In genomic region chr20:38453941-38454340, GRCh38 we compare ENCODE assay signal across 10 cellular contexts. TPM values are rescaled to one million over a fixed set of nuclear protein-coding genes. Genes with fewer than 3 reads are reported as not detected.
DNase-seq lines count a peak whose midpoint lies in the region; ATAC-seq lines count a peak whose summit lies in the region.
"Had no signal": no experiment of that assay in that cellular context is flagged by ENCODE, and none has a peak within 500 bp of the region (broad histone marks: within the 10 kb centered on the region; RNA-seq: fewer than 3 reads in every experiment).

No MANE protein-coding gene starts in this region.

- H3K36me3 Mint-ChIP-seq in memory B cell: peaks cover 23% of the 10 kb centered on the region
- H3K36me3 Mint-ChIP-seq in activated CD4-positive, alpha-beta memory T cell treated with anti-CD3 and anti-CD28 coated beads, Interleukin-2, amount 10 ng/mL, durations not matched to agents 7 days and 5 days (ENCODE audit: low read depth): peaks cover 21% of the 10 kb centered on the region

- peaks cover 2% of the 10 kb centered on the region for H3K4me1 Mint-ChIP-seq in memory B cell
- H3K4me1 Mint-ChIP-seq in activated CD4-positive, alpha-beta memory T cell treated with anti-CD3 and anti-CD28 coated beads, Interleukin-2, amount 10 ng/mL, durations not matched to agents 7 days and 5 days: peaks cover 6% of the 10 kb centered on the region
- H3K4me1 Mint-ChIP-seq: activated CD8-positive, alpha-beta memory T cell treated with anti-CD3 and anti-CD28 coated beads, Interleukin-2, amount 10 ng/mL, durations not matched to agents 7 days and 5 days had no signal

- H3K27ac Mint-ChIP-seq in memory B cell: no peak overlapping the region
- H3K27ac Mint-ChIP-seq in activated CD4-positive, alpha-beta memory T cell treated with anti-CD3 and anti-CD28 coated beads, Interleukin-2, amount 10 ng/mL, durations not matched to agents 7 days and 5 days: no peak overlapping the region
- H3K27ac Mint-ChIP-seq: activated CD8-positive, alpha-beta memory T cell treated with anti-CD3 and anti-CD28 coated beads, Interleukin-2, amount 10 ng/mL, durations not matched to agents 7 days and 5 days; type B pancreatic cell had no signal

- peak; percentile 58 to 90 for DNase-seq in NOMO-1 (lab: John Stamatoyannopoulos, UW; ENCODE audit: unreplicated experiment in 2 of 2)
- DNase-seq in memory B cell (ENCODE audit: low spot score in 2 of 2): no peak
- DNase-seq in activated CD4-positive, alpha-beta T cell treated with anti-CD3 and anti-CD28 coated beads, Interleukin-2, amount 50 U/mL, for 48 hours: no peak
- no peak for DNase-seq in HT-29 (ENCODE audit: low spot score)
- no peak for DNase-seq in activated CD4-positive, alpha-beta memory T cell treated with anti-CD3 and anti-CD28 coated beads, Interleukin-2, amount 10 ng/mL, durations not matched to agents 7 days and 5 days
- DNase-seq: activated CD8-positive, alpha-beta memory T cell treated with anti-CD3 and anti-CD28 coated beads, Interleukin-2, amount 10 ng/mL, durations not matched to agents 7 days and 5 days; NCI-H526 had no signal

- CTCF ChIA-PET in activated CD4-positive, alpha-beta memory T cell treated with anti-CD3 and anti-CD28 coated beads, Interleukin-2, amount 10 ng/mL, durations not matched to agents 7 days and 5 days (lab: Charles Lee): no interaction called here

- ATAC-seq in GM18511 (IDR thresholded peaks at IDR 0.05; ENCODE audit: unreplicated experiment): peak; percentile 85
- ATAC-seq in GM21526 (IDR thresholded peaks at IDR 0.05; ENCODE audit: low FRiP score, unreplicated experiment): peak; percentile 75
- peak; percentile 53 for ATAC-seq in memory B cell (ENCODE audit: low read depth)
- ATAC-seq: activated CD8-positive, alpha-beta memory T cell treated with anti-CD3 and anti-CD28 coated beads, Interleukin-2, amount 10 ng/mL, durations not matched to agents 7 days and 5 days had no signal

- no peak overlapping the region for H3K4me3 Mint-ChIP-seq in memory B cell
- no peak overlapping the region for H3K4me3 Mint-ChIP-seq in activated CD4-positive, alpha-beta memory T cell treated with anti-CD3 and anti-CD28 coated beads, Interleukin-2, amount 10 ng/mL, durations not matched to agents 7 days and 5 days
- H3K4me3 Mint-ChIP-seq: activated CD8-positive, alpha-beta memory T cell treated with anti-CD3 and anti-CD28 coated beads, Interleukin-2, amount 10 ng/mL, durations not matched to agents 7 days and 5 days; type B pancreatic cell had no signal

- H3K27me3 Mint-ChIP-seq in memory B cell: no peaks in the 10 kb centered on the region
- peaks cover 2% of the 10 kb centered on the region for H3K27me3 Mint-ChIP-seq in activated CD4-positive, alpha-beta memory T cell treated with anti-CD3 and anti-CD28 coated beads, Interleukin-2, amount 10 ng/mL, durations not matched to agents 7 days and 5 days
- H3K27me3 Mint-ChIP-seq: activated CD8-positive, alpha-beta memory T cell treated with anti-CD3 and anti-CD28 coated beads, Interleukin-2, amount 10 ng/mL, durations not matched to agents 7 days and 5 days had no signal

- POLR2A ChIA-PET in activated CD4-positive, alpha-beta memory T cell treated with anti-CD3 and anti-CD28 coated beads, Interleukin-2, amount 10 ng/mL, durations not matched to agents 7 days and 5 days (lab: Charles Lee): interaction anchor here (1.0 to 1.5 kb wide), 4 partner anchors 19 to 26 kb away, joined by 3 to 6 read pairs (median 4); partner anchors contain the start of genes RALGAPB and SNHG17

- H3K9me3 Mint-ChIP-seq in memory B cell: no peaks in the 10 kb centered on the region
- H3K9me3 Mint-ChIP-seq in activated CD4-positive, alpha-beta memory T cell treated with anti-CD3 and anti-CD28 coated beads, Interleukin-2, amount 10 ng/mL, durations not matched to agents 7 days and 5 days: no peaks in the 10 kb centered on the region
- H3K9me3 Mint-ChIP-seq: type B pancreatic cell had no signal

RNA-seq across cellular contexts. Expression of gene RALGAPB, which starts 18.7 kb away (rescaled TPM):
- total RNA-seq in HT-29 (2014; rRNA removed; shearing (Covaris generic)): 18.4 and 20.0 TPM in 2 replicates
- 10 to 100 TPM; 30.5 to 31.3 TPM for total RNA-seq in activated CD4-positive, alpha-beta memory T cell treated with anti-CD3 and anti-CD28 coated beads, Interleukin-2, amount 10 ng/mL, durations not matched to agents 7 days and 5 days

RNA-seq across cellular contexts. Expression of gene SNHG17, which starts 18.8 kb away (rescaled TPM):
- 54.7 and 58.4 TPM in 2 replicates for total RNA-seq in HT-29 (2014; rRNA removed; shearing (Covaris generic))
- 10 to 100 TPM; 30.1 to 33.4 TPM for total RNA-seq in activated CD4-positive, alpha-beta memory T cell treated with anti-CD3 and anti-CD28 coated beads, Interleukin-2, amount 10 ng/mL, durations not matched to agents 7 days and 5 days

Comparison
In these comparisons a context has a peak if more than half of its experiments do, and no peak if none do; other contexts are left out.
1. DNase-seq: peak in NOMO-1 (2 of 2); none in memory B cell (0 of 2), activated CD4-positive, alpha-beta T cell treated with anti-CD3 and anti-CD28 coated beads, Interleukin-2, amount 50 U/mL, for 48 hours (0 of 2), HT-29 (single experiment) and activated CD4-positive, alpha-beta memory T cell treated with anti-CD3 and anti-CD28 coated beads, Interleukin-2, amount 10 ng/mL, durations not matched to agents 7 days and 5 days (single experiment).
2. Peak in every context shown above with its lines, with median percentiles within 50 percentile points of each other: ATAC-seq.